Comparison of ENCODE assay signal across 8 cellular contexts in genomic region chrX:16719334-16720084, GRCh38. TPM values are rescaled to one million over a fixed set of nuclear protein-coding genes. Genes with fewer than 3 reads are reported as not detected.
DNase-seq lines count a peak whose midpoint lies in the region; ATAC-seq and TF ChIP-seq lines count a peak whose summit lies in the region.

SYAP1 (plus strand) TSS chrX:16719612; CDS start chrX:16719725, 113 bp downstream.

- peak; percentile 84 for ATAC-seq in CD8-positive, alpha-beta T cell
- ATAC-seq in GM19468 (IDR thresholded peaks at IDR 0.05; ENCODE audit: extremely low read depth, unreplicated experiment) (peak; percentile 96), lung (ENCODE audit: insufficient read depth, low FRiP score) (peak; percentile 98)

- WGBS in lung, 2 donors: 1 to 2% methylated on average over 29 to 54 of the region's 54 CpGs

- H3K4me1 Mint-ChIP-seq in CD8-positive, alpha-beta T cell (ENCODE audit: low read depth): peaks cover 34% of the 10 kb centered on the region

- CTCF ChIA-PET in CD8-positive, alpha-beta T cell (lab: Charles Lee): interaction anchor here (1.1 kb wide), 1 partner anchor 23 kb away, joined by 6 read pairs; no protein-coding TSS in a partner anchor

- DNase-seq in CD8-positive, alpha-beta T cell: peak; percentile 84 to 99 (median 91)
- DNase-seq in HS-5 (ENCODE audit: low read depth): peak; percentile 74
- DNase-seq in NK-92 treated with Interleukin-12 subunit alpha and Interleukin-12 subunit beta, amount 100 ng/mL, for 24 hours (lab: John Stamatoyannopoulos, UW): peak; percentile 76
- DNase-seq in activated CD8-positive, alpha-beta memory T cell treated with anti-CD3 and anti-CD28 coated beads for 24 hours: peak; percentile 99
- DNase-seq in effector CD4-positive, alpha-beta T cell: peak; percentile 98
- DNase-seq in lung (ENCODE audit: low spot score): peak; percentile 98
- DNase-seq in stimulated activated CD4-positive, alpha-beta T cell treated with anti-CD3 and anti-CD28 coated beads, TNF-alpha, amount 100 ng/mL, for 4 hours (ENCODE audit: low read depth in 3 of 3): peak; percentile 79 to 82 (median 80)

- peaks cover 15% of the 10 kb centered on the region for H3K36me3 Mint-ChIP-seq in CD8-positive, alpha-beta T cell

- H3K36me3 ChIP-seq in CD8-positive, alpha-beta T cell (ENCODE audit: insufficient read depth, low read length): no peaks in the 10 kb centered on the region
- no peaks in the 10 kb centered on the region for H3K36me3 ChIP-seq in lung (ENCODE audit: control insufficient read depth in 2 of 2, insufficient read depth in 2 of 2, low read length in 2 of 2)

- no peaks in the 10 kb centered on the region for H3K27me3 ChIP-seq in CD8-positive, alpha-beta T cell (ENCODE audit: insufficient read depth, low read length)
- no peaks in the 10 kb centered on the region for H3K27me3 ChIP-seq in lung (ENCODE audit: control insufficient read depth, insufficient read depth)

- TF ChIP-seq CTCF in CD8-positive, alpha-beta T cell (IDR thresholded peaks at IDR 0.05): no peak
- TF ChIP-seq CTCF in lung (IDR thresholded peaks at IDR 0.05; ENCODE audit: control extremely low read depth, extremely low read depth): no peak

- POLR2A ChIA-PET in CD8-positive, alpha-beta T cell (lab: Charles Lee): interaction anchor here (0.9 to 1.3 kb wide), 2 partner anchors 11 to 12 kb away, joined by 4 read pairs; no protein-coding TSS in a partner anchor

- no peaks in the 10 kb centered on the region for H3K27me3 Mint-ChIP-seq in CD8-positive, alpha-beta T cell (ENCODE audit: low read depth)

- peak within 1 kb of the TSS; percentile 99 for H3K27ac Mint-ChIP-seq in CD8-positive, alpha-beta T cell

- H3K4me3 Mint-ChIP-seq in CD8-positive, alpha-beta T cell: peak within 1 kb of the TSS; percentile 91

- H3K4me1 ChIP-seq in CD8-positive, alpha-beta T cell (ENCODE audit: insufficient read depth, low read length): peaks cover 17% of the 10 kb centered on the region
- peaks cover 2 to 4% of the 10 kb centered on the region in 2 donors for H3K4me1 ChIP-seq in lung (ENCODE audit: control insufficient read depth in 2 of 2, insufficient read depth in 2 of 2, low read length in 2 of 2)

- H3K4me3 ChIP-seq in CD8-positive, alpha-beta T cell (ENCODE audit: low read depth, low read length): peak within 1 kb of the TSS; percentile 61
- H3K4me3 ChIP-seq in lung: peak within 1 kb of the TSS; percentile 83

- no peaks in the 10 kb centered on the region for H3K9me3 ChIP-seq in CD8-positive, alpha-beta T cell (ENCODE audit: low read length)
- H3K9me3 ChIP-seq in lung (ENCODE audit: control insufficient read depth in 2 of 2, insufficient read depth in 1 of 2, low read length in 1 of 2): peaks cover 0 to 2% of the 10 kb centered on the region in 2 donors

- H3K9me3 Mint-ChIP-seq in CD8-positive, alpha-beta T cell: no peaks in the 10 kb centered on the region

- H3K27ac ChIP-seq in CD8-positive, alpha-beta T cell (ENCODE audit: low read depth, low read length): peak within 1 kb of the TSS; percentile 95
- H3K27ac ChIP-seq in lung (ENCODE audit: low read depth in 1 of 2, low read length in 1 of 2): peak within 1 kb of the TSS; percentile 93 to 98

- intact Hi-C loops in CD8-positive, alpha-beta T cell (cut with DNase I, micrococcal nuclease): loop anchor here (1.0 to 10.0 kb wide), 8 partner anchors 67 to 1385 kb away; partner anchors contain the start of genes PIGA (in 2 of the 2), TXLNG (in 2 of the 2) and AP1S2 (in 1 of the 2)

RNA-seq across cellular contexts. Expression of gene SYAP1, which starts in this region (rescaled TPM):
- total RNA-seq in CD8-positive, alpha-beta T cell: 10 to 100 TPM; 71.1 to 76.5 TPM
- 10 to 100 TPM; 31.1 to 32.0 TPM for total RNA-seq in lung
- polyA plus RNA-seq in lung: 10 to 100 TPM; 10.2 to 15.3 TPM

Comparison
In these comparisons a context has a peak if more than half of its experiments do, and no peak if none do; other contexts are left out.
1. Peak in every context shown above with its lines: DNase-seq, ATAC-seq, H3K4me3 ChIP-seq and H3K27ac ChIP-seq.